ENCODE assay signal across 12 cellular contexts in the genomic region with DNA sequence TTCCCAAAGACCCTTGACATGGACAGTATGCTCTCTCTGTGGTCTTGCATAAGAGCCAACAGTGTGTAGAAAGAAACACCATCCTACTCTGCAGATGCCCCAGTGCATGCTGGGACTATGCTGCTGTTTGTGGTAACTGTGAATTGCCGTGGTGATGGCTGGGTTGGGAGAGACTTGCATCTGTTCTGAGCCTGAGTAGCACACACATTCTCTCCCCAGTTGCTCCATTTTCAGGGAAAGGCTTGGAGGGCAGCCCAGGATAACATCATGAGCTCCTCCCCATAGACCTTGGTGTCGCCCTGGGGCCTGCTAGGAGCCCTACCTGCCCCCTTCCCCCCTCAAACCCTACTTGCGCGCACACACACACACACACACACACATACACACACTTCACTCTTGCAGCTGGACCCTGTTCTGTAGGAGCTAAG.
A peak's percentile ranks its signal among the peaks of the same experiment; 100 is the strongest.
DNase-seq lines count a peak whose midpoint lies in the region; ATAC-seq and TF ChIP-seq lines count a peak whose summit lies in the region.
"Had no signal": no experiment of that assay in that cellular context is flagged by ENCODE, and none has a peak within 500 bp of the region (broad histone marks: within the 10 kb centered on the region; RNA-seq: fewer than 3 reads in every experiment).

No MANE protein-coding gene starts in this region.

- H3K9me3 Mint-ChIP-seq in natural killer cell, result no peaks in the 10 kb centered on the region
- no peaks in the 10 kb centered on the region for H3K9me3 Mint-ChIP-seq in endodermal cell
- H3K9me3 Mint-ChIP-seq: activated CD4-positive, alpha-beta T cell treated with anti-CD3 and anti-CD28 coated beads, Interleukin-2, amount 10 ng/mL, durations not matched to agents 24 days and 14 days had no signal

- no peak for ATAC-seq in natural killer cell

- 83% methylated on average over 4 of the region's 4 CpGs; no CpG with 5 or more reads in 1 of the 2 experiments for WGBS in endodermal cell (ENCODE audit: insufficient coverage in 1 of 2, insufficient read length in 1 of 2), 2 experiments

- peaks cover 2% of the 10 kb centered on the region for H3K4me1 ChIP-seq in endodermal cell (ENCODE audit: control insufficient read depth, insufficient read depth, low read length)

- H3K27me3 Mint-ChIP-seq in natural killer cell (ENCODE audit: low read depth in 2 of 2), result no peaks in the 10 kb centered on the region
- H3K27me3 Mint-ChIP-seq in endodermal cell (ENCODE audit: insufficient read depth), result no peaks in the 10 kb centered on the region

- no peaks in the 10 kb centered on the region for H3K36me3 ChIP-seq in endodermal cell (ENCODE audit: control insufficient read depth, insufficient read depth, low read length)
- H3K36me3 ChIP-seq: tibial artery had no signal

- H3K36me3 Mint-ChIP-seq in natural killer cell (no peaks in the 10 kb centered on the region), endodermal cell (ENCODE audit: low read depth) (no peaks in the 10 kb centered on the region)

- H3K27ac ChIP-seq in caudate nucleus (ENCODE audit: low read depth, low read length) (peak overlapping the region; percentile 58), endodermal cell (ENCODE audit: low read depth, low read length) (no peak overlapping the region)
- H3K27ac ChIP-seq: tibial artery had no signal

- intact Hi-C loops in posterior vena cava (cut with DNase I), result loop anchor here in 1 of 2 donors (5.0 kb wide), 1 partner anchor 146 kb away; no protein-coding TSS in a partner anchor
- intact Hi-C loops in natural killer cell (cut with micrococcal nuclease), result no loop called here

- H3K4me3 ChIP-seq in endodermal cell (ENCODE audit: low read length), result no peak overlapping the region
- H3K4me3 ChIP-seq: tibial artery had no signal

- H3K27ac Mint-ChIP-seq in natural killer cell, result no peak overlapping the region
- H3K27ac Mint-ChIP-seq in endodermal cell, result no peak overlapping the region
- H3K27ac Mint-ChIP-seq: activated CD4-positive, alpha-beta T cell treated with anti-CD3 and anti-CD28 coated beads, Interleukin-2, amount 10 ng/mL, durations not matched to agents 24 days and 14 days had no signal

- no peaks in the 10 kb centered on the region for H3K27me3 ChIP-seq in endodermal cell (ENCODE audit: control insufficient read depth, insufficient read depth, low read length, poor library complexity, severe bottlenecking)
- H3K27me3 ChIP-seq: tibial artery had no signal

- H3K9me3 ChIP-seq in endodermal cell (ENCODE audit: control insufficient read depth, low read length), result no peaks in the 10 kb centered on the region
- H3K9me3 ChIP-seq: tibial artery had no signal

- DNase-seq in DMS53 (lab: John Stamatoyannopoulos, UW) (peak; percentile 69), DMS53 treated with DMSO at 0.1 percent for 48 hours (lab: John Stamatoyannopoulos, UW; ENCODE audit: unreplicated experiment) (no peak), NCI-H2107 (lab: John Stamatoyannopoulos, UW) (peak; percentile 35), caudate nucleus (lab: John Stamatoyannopoulos, UW) (peak in 5 of 61 donors; percentile 26 to 47 (median 43)), posterior vena cava (ENCODE audit: low spot score) (peak; percentile 69), natural killer cell (no peak), mucosa of gallbladder (ENCODE audit: low spot score) (no peak), endodermal cell (no peak)
- DNase-seq: 8988T; activated CD4-positive, alpha-beta T cell treated with anti-CD3 and anti-CD28 coated beads, Interleukin-2, amount 10 ng/mL, durations not matched to agents 24 days and 14 days; stimulated activated CD4-positive, alpha-beta T cell treated with anti-CD3 and anti-CD28 coated beads, Interleukin-4, amount 100 ng/mL, for 1 hour had no signal

- no peak overlapping the region for H3K9ac ChIP-seq in endodermal cell (ENCODE audit: extremely low read depth, low read length, poor library complexity, severe bottlenecking)

- H3K4me1 Mint-ChIP-seq in natural killer cell (no peaks in the 10 kb centered on the region), endodermal cell (peaks cover 11% of the 10 kb centered on the region)
- H3K4me1 Mint-ChIP-seq: activated CD4-positive, alpha-beta T cell treated with anti-CD3 and anti-CD28 coated beads, Interleukin-2, amount 10 ng/mL, durations not matched to agents 24 days and 14 days had no signal

- TF ChIP-seq CTCF in natural killer cell (IDR thresholded peaks at IDR 0.05) (no peak), endodermal cell (conservative IDR thresholded peaks at IDR 0.05) (no peak)

- H3K4me3 Mint-ChIP-seq in natural killer cell (no peak overlapping the region), endodermal cell (no peak overlapping the region)
- H3K4me3 Mint-ChIP-seq: activated CD4-positive, alpha-beta T cell treated with anti-CD3 and anti-CD28 coated beads, Interleukin-2, amount 10 ng/mL, durations not matched to agents 24 days and 14 days had no signal

Comparison
In these comparisons a context has a peak if more than half of its experiments do, and no peak if none do; other contexts are left out.
1. DNase-seq: peak in DMS53 (single experiment), NCI-H2107 (single experiment) and posterior vena cava (single experiment); none in DMS53 treated with DMSO at 0.1 percent for 48 hours (single experiment), natural killer cell (single experiment), mucosa of gallbladder (single experiment) and endodermal cell (single experiment).